ENCODE assay signal across 2 cellular contexts in the genomic region with DNA sequence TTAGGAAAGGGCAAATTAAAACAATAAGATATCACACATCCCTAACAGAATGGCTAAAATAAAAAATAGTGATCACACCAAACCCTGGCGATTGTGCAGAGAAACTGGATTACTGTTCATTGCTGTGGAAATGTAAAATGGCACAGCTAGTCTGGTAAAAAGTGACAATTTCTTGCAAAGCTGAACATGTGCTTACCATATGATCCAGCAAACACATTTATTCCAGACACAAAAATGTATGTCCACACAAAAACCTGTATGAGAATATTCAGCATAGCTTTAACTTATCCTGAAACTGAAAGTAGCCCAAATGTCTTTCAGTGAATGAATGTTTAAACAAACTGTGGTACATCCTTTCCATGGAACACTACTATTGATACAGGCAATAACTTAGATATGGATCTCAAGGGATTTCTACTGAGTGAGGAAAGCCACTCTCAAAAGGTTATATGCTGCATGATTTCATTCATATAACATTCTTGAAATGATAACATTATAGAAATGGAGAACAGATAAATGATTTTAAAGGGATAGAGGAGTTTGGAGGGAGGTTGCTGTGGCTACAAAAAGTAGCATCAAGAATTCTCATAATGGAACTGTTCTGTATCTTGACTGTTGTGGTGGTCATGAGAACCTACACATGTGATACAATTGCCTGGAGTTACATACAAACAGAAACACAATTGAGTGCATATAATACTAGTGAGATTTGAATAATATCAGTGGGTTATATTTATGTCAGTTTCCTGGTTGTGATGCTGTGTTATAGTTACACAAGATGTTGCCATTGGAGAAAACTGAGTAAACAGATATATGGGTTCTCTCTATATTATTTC.
TF ChIP-seq lines count a peak whose summit lies in the region.

No MANE protein-coding gene starts in this region.

TF ChIP-seq in GM12878, 131 proteins besides CTCF, POLR2A, EP300 and RAD21:
- no peak for TF ChIP-seq ZBED1 (IDR thresholded peaks at IDR 0.05; ENCODE audit: borderline replicate concordance)
- no peak for TF ChIP-seq EGR1 (IDR thresholded peaks at IDR 0.05; ENCODE audit: borderline replicate concordance in 1 of 2, low read depth in 2 of 2, low read length in 2 of 2)
- TF ChIP-seq SREBF2 (IDR thresholded peaks at IDR 0.05; ENCODE audit: low read length), result no peak
- no peak for TF ChIP-seq ASH2L (IDR thresholded peaks at IDR 0.05; ENCODE audit: borderline replicate concordance, low read depth)
- no peak for TF ChIP-seq YBX1 (IDR thresholded peaks at IDR 0.05)
- TF ChIP-seq NFYA (IDR thresholded peaks at IDR 0.05; ENCODE audit: borderline replicate concordance, low read depth, low read length), result no peak
- no peak for TF ChIP-seq PRDM15 (CRISPR knock-in tag; IDR thresholded peaks at IDR 0.05)
- TF ChIP-seq ZNF24 (IDR thresholded peaks at IDR 0.05), result no peak
- no peak for TF ChIP-seq CBX3 (IDR thresholded peaks at IDR 0.05; ENCODE audit: borderline replicate concordance, low read depth)
- no peak for TF ChIP-seq EZH2 (IDR thresholded peaks at IDR 0.05; ENCODE audit: borderline replicate concordance, control insufficient read depth, low read depth, low read length)
- TF ChIP-seq RUNX3 (IDR thresholded peaks at IDR 0.05; ENCODE audit: low read length), result no peak
- no peak for TF ChIP-seq POU2F2 (IDR thresholded peaks at IDR 0.05; ENCODE audit: borderline replicate concordance, low read depth, low read length)
- TF ChIP-seq TCF3 (IDR thresholded peaks at IDR 0.05; ENCODE audit: borderline replicate concordance, insufficient read depth, low read depth, low read length), result no peak
- TF ChIP-seq BMI1 (IDR thresholded peaks at IDR 0.05; ENCODE audit: borderline replicate concordance), result no peak
- no peak for TF ChIP-seq SUZ12 (IDR thresholded peaks at IDR 0.05; ENCODE audit: unreplicated experiment)
- no peak for TF ChIP-seq SIX5 (IDR thresholded peaks at IDR 0.05; ENCODE audit: low read depth, low read length, severe bottlenecking)

TF ChIP-seq in HepG2, 621 proteins besides CTCF, POLR2A, EP300 and RAD21:
- TF ChIP-seq KDM4B (CRISPR knock-in tag; IDR thresholded peaks at IDR 0.05), result no peak
- TF ChIP-seq ZNF589 (CRISPR knock-in tag; conservative IDR thresholded peaks at IDR 0.05), result no peak
- no peak for TF ChIP-seq STAT5B (CRISPR knock-in tag; IDR thresholded peaks at IDR 0.05)
- no peak for TF ChIP-seq TEAD3 (CRISPR knock-in tag; optimal IDR thresholded peaks at IDR 0.05; ENCODE audit: borderline replicate concordance)
- TF ChIP-seq NCOA2 (CRISPR knock-in tag; IDR thresholded peaks at IDR 0.05), result no peak
- TF ChIP-seq ZNF747 (CRISPR knock-in tag; IDR thresholded peaks at IDR 0.05; ENCODE audit: borderline replicate concordance), result no peak
- TF ChIP-seq RERE (CRISPR knock-in tag; IDR thresholded peaks at IDR 0.05; ENCODE audit: low read depth), result no peak
- no peak for TF ChIP-seq ZNF746 (CRISPR knock-in tag; IDR thresholded peaks at IDR 0.05)
- TF ChIP-seq ZNF496 (CRISPR knock-in tag; IDR thresholded peaks at IDR 0.05; ENCODE audit: insufficient replicate concordance), result no peak
- TF ChIP-seq CERS6 (CRISPR knock-in tag; IDR thresholded peaks at IDR 0.05), result no peak
- no peak for TF ChIP-seq HMG20A (CRISPR knock-in tag; IDR thresholded peaks at IDR 0.05; ENCODE audit: borderline replicate concordance)
- no peak for TF ChIP-seq HIVEP1 (CRISPR knock-in tag; IDR thresholded peaks at IDR 0.05)
- TF ChIP-seq, protein P1, sequence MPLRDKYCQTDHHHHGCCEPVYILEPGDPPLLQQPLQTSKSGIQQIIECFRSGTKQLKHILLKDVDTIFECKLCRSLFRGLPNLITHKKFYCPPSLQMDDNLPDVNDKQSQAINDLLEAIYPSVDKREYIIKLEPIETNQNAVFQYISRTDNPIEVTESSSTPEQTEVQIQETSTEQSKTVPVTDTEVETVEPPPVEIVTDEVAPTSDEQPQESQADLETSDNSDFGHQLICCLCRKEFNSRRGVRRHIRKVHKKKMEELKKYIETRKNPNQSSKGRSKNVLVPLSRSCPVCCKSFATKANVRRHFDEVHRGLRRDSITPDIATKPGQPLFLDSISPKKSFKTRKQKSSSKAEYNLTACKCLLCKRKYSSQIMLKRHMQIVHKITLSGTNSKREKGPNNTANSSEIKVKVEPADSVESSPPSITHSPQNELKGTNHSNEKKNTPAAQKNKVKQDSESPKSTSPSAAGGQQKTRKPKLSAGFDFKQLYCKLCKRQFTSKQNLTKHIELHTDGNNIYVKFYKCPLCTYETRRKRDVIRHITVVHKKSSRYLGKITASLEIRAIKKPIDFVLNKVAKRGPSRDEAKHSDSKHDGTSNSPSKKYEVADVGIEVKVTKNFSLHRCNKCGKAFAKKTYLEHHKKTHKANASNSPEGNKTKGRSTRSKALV (CRISPR knock-in tag; IDR thresholded peaks at IDR 0.05), result no peak
- TF ChIP-seq ZNF350 (CRISPR knock-in tag; IDR thresholded peaks at IDR 0.05; ENCODE audit: borderline replicate concordance, low read depth), result no peak
- no peak for TF ChIP-seq TBX2 (CRISPR knock-in tag; IDR thresholded peaks at IDR 0.05; ENCODE audit: borderline replicate concordance)
- no peak for TF ChIP-seq ZFP36 (IDR thresholded peaks at IDR 0.05; ENCODE audit: borderline replicate concordance, low read depth, low read length, partially characterized antibody)
- TF ChIP-seq ZNF749 (CRISPR knock-in tag; IDR thresholded peaks at IDR 0.05; ENCODE audit: borderline replicate concordance), result no peak
- TF ChIP-seq RFXANK (CRISPR knock-in tag; IDR thresholded peaks at IDR 0.05), result no peak
- no peak for TF ChIP-seq POLR2AphosphoS2 (IDR thresholded peaks at IDR 0.05; ENCODE audit: low read depth, low read length)
